Comparison of ENCODE assay signal across 11 cellular contexts in genomic region chr9:99828417-99829176, GRCh38. TPM values are rescaled to one million over a fixed set of nuclear protein-coding genes. Genes with fewer than 3 reads are reported as not detected.
DNase-seq lines count a peak whose midpoint lies in the region; ATAC-seq and TF ChIP-seq lines count a peak whose summit lies in the region.
"Had no signal": no experiment of that assay in that cellular context is flagged by ENCODE, and none has a peak within 500 bp of the region (broad histone marks: within the 10 kb centered on the region; RNA-seq: fewer than 3 reads in every experiment).

No MANE protein-coding gene starts in this region.

- H3K27ac ChIP-seq in coronary artery (no peak overlapping the region), suprapubic skin (no peak overlapping the region)

- H3K27ac Mint-ChIP-seq in activated T-cell treated with anti-CD3 and anti-CD28 coated beads, Interleukin-2, amount 50 U/mL, for 24 hours = peak overlapping the region; percentile 38
- no peak overlapping the region for H3K27ac Mint-ChIP-seq in activated CD4-positive, alpha-beta T cell treated with anti-CD3 and anti-CD28 coated beads, Interleukin-2, amount 10 ng/mL, durations not matched to agents 7 days and 5 days
- H3K27ac Mint-ChIP-seq: stimulated activated effector memory CD8-positive, alpha-beta T cell treated with anti-CD3 and anti-CD28 coated beads, Interleukin-12 subunit alpha, Interleukin-12 subunit beta, amount 100 ng/mL, for 72 hours had no signal

- WGBS in suprapubic skin = 47% methylated on average over 27 of the region's 78 CpGs

- H3K4me1 ChIP-seq in suprapubic skin = peaks cover 24% of the 10 kb centered on the region

- CTCF ChIA-PET in activated CD4-positive, alpha-beta T cell treated with anti-CD3 and anti-CD28 coated beads, Interleukin-2, amount 10 ng/mL, durations not matched to agents 7 days and 5 days (lab: Charles Lee) = interaction anchor here (0.5 to 1.6 kb wide), 7 partner anchors 12 to 150 kb away, joined by 3 to 4 read pairs (median 3); no protein-coding TSS in a partner anchor

- H3K4me1 Mint-ChIP-seq in activated T-cell treated with anti-CD3 and anti-CD28 coated beads, Interleukin-2, amount 50 U/mL, for 24 hours (ENCODE audit: low read depth) = peaks cover 55% of the 10 kb centered on the region
- H3K4me1 Mint-ChIP-seq in activated CD4-positive, alpha-beta T cell treated with anti-CD3 and anti-CD28 coated beads, Interleukin-2, amount 10 ng/mL, durations not matched to agents 7 days and 5 days = peaks cover 46% of the 10 kb centered on the region

- no peak overlapping the region for H3K4me3 Mint-ChIP-seq in activated T-cell treated with anti-CD3 and anti-CD28 coated beads, Interleukin-2, amount 50 U/mL, for 24 hours
- H3K4me3 Mint-ChIP-seq in activated CD4-positive, alpha-beta T cell treated with anti-CD3 and anti-CD28 coated beads, Interleukin-2, amount 10 ng/mL, durations not matched to agents 7 days and 5 days = no peak overlapping the region
- H3K4me3 Mint-ChIP-seq: stimulated activated effector memory CD8-positive, alpha-beta T cell treated with anti-CD3 and anti-CD28 coated beads, Interleukin-12 subunit alpha, Interleukin-12 subunit beta, amount 100 ng/mL, for 72 hours had no signal

- TF ChIP-seq POLR2A in suprapubic skin (IDR thresholded peaks at IDR 0.05) = no peak

- peak overlapping the region; percentile 49 for H3K4me3 ChIP-seq in coronary artery
- peak overlapping the region; percentile 10 for H3K4me3 ChIP-seq in suprapubic skin

- H3K27me3 Mint-ChIP-seq in activated T-cell treated with anti-CD3 and anti-CD28 coated beads, Interleukin-2, amount 50 U/mL, for 24 hours = peaks cover 27% of the 10 kb centered on the region
- peaks cover 67% of the 10 kb centered on the region for H3K27me3 Mint-ChIP-seq in activated CD4-positive, alpha-beta T cell treated with anti-CD3 and anti-CD28 coated beads, Interleukin-2, amount 10 ng/mL, durations not matched to agents 7 days and 5 days

- POLR2A ChIA-PET in activated CD4-positive, alpha-beta T cell treated with anti-CD3 and anti-CD28 coated beads, Interleukin-2, amount 10 ng/mL, durations not matched to agents 7 days and 5 days (lab: Charles Lee) = no interaction called here

- TF ChIP-seq CTCF in coronary artery (IDR thresholded peaks at IDR 0.05) = no peak
- TF ChIP-seq CTCF in suprapubic skin (IDR thresholded peaks at IDR 0.05) = no peak

- DNase-seq in activated T-cell treated with anti-CD3 and anti-CD28 coated beads, Interleukin-2, amount 50 U/mL, for 24 hours = no peak
- DNase-seq in activated T-cell treated with anti-CD3 and anti-CD28 coated beads, Interleukin-2, amount 50 U/mL, for 1 hour = no peak
- DNase-seq in coronary artery (ENCODE audit: low spot score) (no peak), left lobe of liver (ENCODE audit: low spot score) (peak; percentile 66), suprapubic skin (ENCODE audit: low spot score in 2 of 2) (no peak), hippocampal formation (lab: John Stamatoyannopoulos, UW) (no peak)
- DNase-seq in activated CD4-positive, alpha-beta T cell treated with anti-CD3 and anti-CD28 coated beads, Interleukin-2, amount 10 ng/mL, durations not matched to agents 7 days and 5 days = no peak
- DNase-seq: T-helper 2 cell had no signal

- TF ChIP-seq EP300 in suprapubic skin (IDR thresholded peaks at IDR 0.05) = no peak

- no peaks in the 10 kb centered on the region for H3K36me3 ChIP-seq in suprapubic skin

- no peaks in the 10 kb centered on the region for H3K9me3 Mint-ChIP-seq in activated T-cell treated with anti-CD3 and anti-CD28 coated beads, Interleukin-2, amount 50 U/mL, for 24 hours
- no peaks in the 10 kb centered on the region for H3K9me3 Mint-ChIP-seq in activated CD4-positive, alpha-beta T cell treated with anti-CD3 and anti-CD28 coated beads, Interleukin-2, amount 10 ng/mL, durations not matched to agents 7 days and 5 days
- H3K9me3 Mint-ChIP-seq: stimulated activated effector memory CD8-positive, alpha-beta T cell treated with anti-CD3 and anti-CD28 coated beads, Interleukin-12 subunit alpha, Interleukin-12 subunit beta, amount 100 ng/mL, for 72 hours had no signal

- peak; percentile 89 for ATAC-seq in left lobe of liver
- no peak for ATAC-seq in GM18867 (IDR thresholded peaks at IDR 0.05; ENCODE audit: unreplicated experiment)
- ATAC-seq: HCT116; stimulated activated effector memory CD8-positive, alpha-beta T cell treated with anti-CD3 and anti-CD28 coated beads, Interleukin-12 subunit alpha, Interleukin-12 subunit beta, amount 100 ng/mL, for 72 hours had no signal

- H3K27me3 ChIP-seq in suprapubic skin = peaks cover 67% of the 10 kb centered on the region

- H3K9me3 ChIP-seq in suprapubic skin = no peaks in the 10 kb centered on the region

- H3K36me3 Mint-ChIP-seq in activated T-cell treated with anti-CD3 and anti-CD28 coated beads, Interleukin-2, amount 50 U/mL, for 24 hours (ENCODE audit: low read depth) = peaks cover 84% of the 10 kb centered on the region
- H3K36me3 Mint-ChIP-seq in activated CD4-positive, alpha-beta T cell treated with anti-CD3 and anti-CD28 coated beads, Interleukin-2, amount 10 ng/mL, durations not matched to agents 7 days and 5 days (ENCODE audit: low read depth) = peaks cover 6% of the 10 kb centered on the region

RNA-seq across cellular contexts. Expression of gene NR4A3, which starts 6.9 kb away (rescaled TPM):
- total RNA-seq in left lobe of liver (0.13 TPM), suprapubic skin (1 to 10 TPM in 3 of 4 donors, under 1 TPM in 1; 0.64 to 5.9 (median 2.9) TPM)
- total RNA-seq in activated CD4-positive, alpha-beta T cell treated with anti-CD3 and anti-CD28 coated beads, Interleukin-2, amount 10 ng/mL, durations not matched to agents 7 days and 5 days = under 1 TPM; 0.17 to 0.29 TPM
